10 cellular contexts compared by ENCODE assay signal in the genomic region with DNA sequence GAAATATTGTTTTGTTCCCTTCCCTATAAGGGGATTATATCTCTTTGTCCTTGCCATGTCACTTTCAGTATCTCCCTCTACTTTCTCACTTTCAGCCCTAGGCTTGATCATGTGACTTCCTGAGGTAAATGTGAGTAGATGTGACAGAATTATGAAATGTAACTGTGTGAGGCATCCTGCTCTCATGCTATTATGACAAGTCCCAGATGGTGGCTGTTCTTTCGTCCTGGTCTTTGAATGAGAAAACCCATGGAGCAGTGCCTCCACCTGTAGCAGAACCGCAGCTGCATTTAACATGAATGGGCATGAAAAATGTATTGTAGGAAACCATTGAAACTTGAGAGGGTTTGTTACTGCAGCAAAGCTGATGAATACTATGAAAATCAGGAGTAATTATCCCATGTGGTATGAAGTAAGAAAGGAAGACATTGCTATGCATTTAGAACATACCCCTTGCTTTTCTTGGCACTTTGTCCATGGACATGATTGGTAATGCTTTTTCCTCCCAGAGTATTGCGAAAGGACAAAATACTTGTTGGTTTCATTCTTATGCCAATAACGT.
DNase-seq lines count a peak whose midpoint lies in the region; ATAC-seq and TF ChIP-seq lines count a peak whose summit lies in the region.
"Had no signal": no experiment of that assay in that cellular context is flagged by ENCODE, and none has a peak within 500 bp of the region (broad histone marks: within the 10 kb centered on the region; RNA-seq: fewer than 3 reads in every experiment).

No MANE protein-coding gene starts in this region.

- peaks cover 12% of the 10 kb centered on the region for H3K4me1 Mint-ChIP-seq in HFFc6 (ENCODE audit: low read depth)
- peaks cover 15% of the 10 kb centered on the region for H3K4me1 Mint-ChIP-seq in neural progenitor cell

- no peak overlapping the region for H3K9ac ChIP-seq in neural progenitor cell
- H3K9ac ChIP-seq: BLaER1 treated with 17β-estradiol and CSF1 and Interleukin-3, amounts not matched to agents 10 nM and 100 nM had no signal

- H3K9me3 Mint-ChIP-seq in HFFc6 (peaks cover 3% of the 10 kb centered on the region; the same call in 1 of the 2 replicates), neural progenitor cell (peaks cover 6% of the 10 kb centered on the region)

- H3K27ac Mint-ChIP-seq in HFFc6 (no peak overlapping the region), neural progenitor cell (no peak overlapping the region)

- H3K9me3 ChIP-seq in neural progenitor cell (ENCODE audit: low read depth): no peaks in the 10 kb centered on the region

- no peaks in the 10 kb centered on the region for H4K20me1 ChIP-seq in neural progenitor cell (ENCODE audit: low read depth)
- H4K20me1 ChIP-seq: BLaER1 treated with 17β-estradiol and CSF1 and Interleukin-3, amounts not matched to agents 10 nM and 100 nM had no signal

- ATAC-seq in activated CD4-positive, CD25-positive, alpha-beta regulatory T cell treated with anti-CD3 and anti-CD28 coated beads, Interleukin-2, amount 50 U/mL, for 24 hours: peak; percentile 82 to 83

- H3K4me3 ChIP-seq in neural progenitor cell: no peak overlapping the region
- H3K4me3 ChIP-seq: BLaER1 treated with 17β-estradiol and CSF1 and Interleukin-3, amounts not matched to agents 10 nM and 100 nM had no signal

- no peak for TF ChIP-seq CTCF in HFFc6 (IDR thresholded peaks at IDR 0.05)
- TF ChIP-seq CTCF in neural progenitor cell (IDR thresholded peaks at IDR 0.05): no peak

- no peaks in the 10 kb centered on the region for H3K36me3 ChIP-seq in neural progenitor cell
- H3K36me3 ChIP-seq: BLaER1 treated with 17β-estradiol and CSF1 and Interleukin-3, amounts not matched to agents 10 nM and 100 nM had no signal

- H3F3A ChIP-seq in neural progenitor cell (ENCODE audit: low read depth): no peaks in the 10 kb centered on the region

- H3K4me2 ChIP-seq in neural progenitor cell: no peak overlapping the region

- DNase-seq in activated CD4-positive, CD25-positive, alpha-beta regulatory T cell (lab: John Stamatoyannopoulos, UW): no peak
- DNase-seq in HFFc6 (peak; percentile 41), NCI-H226 (peak; percentile 57), renal cortical epithelial cell (ENCODE audit: low read depth) (peak; percentile 39), globus pallidus (ENCODE audit: low spot score) (no peak), neural progenitor cell (ENCODE audit: low spot score) (no peak), NCI-H1436 (lab: John Stamatoyannopoulos, UW) (no peak)
- DNase-seq: SIG-M5 had no signal

- no peaks in the 10 kb centered on the region for H3K27me3 ChIP-seq in neural progenitor cell
- H3K27me3 ChIP-seq: BLaER1 treated with 17β-estradiol and CSF1 and Interleukin-3, amounts not matched to agents 10 nM and 100 nM had no signal

- H3K27me3 Mint-ChIP-seq in HFFc6 (ENCODE audit: insufficient read depth) (peaks cover 10% of the 10 kb centered on the region; the same call in 1 of the 2 replicates), neural progenitor cell (ENCODE audit: insufficient read depth, low read depth) (no peaks in the 10 kb centered on the region)

- H3K36me3 Mint-ChIP-seq in HFFc6 (ENCODE audit: low read depth) (no peaks in the 10 kb centered on the region), neural progenitor cell (no peaks in the 10 kb centered on the region)

- H3K79me2 ChIP-seq in neural progenitor cell (ENCODE audit: low read depth): no peaks in the 10 kb centered on the region

- H3K4me1 ChIP-seq in neural progenitor cell: no peaks in the 10 kb centered on the region

- no peak overlapping the region for H3K27ac ChIP-seq in neural progenitor cell
- H3K27ac ChIP-seq: BLaER1 treated with 17β-estradiol and CSF1 and Interleukin-3, amounts not matched to agents 10 nM and 100 nM had no signal

- no peak overlapping the region for H3K4me3 Mint-ChIP-seq in HFFc6
- no peak overlapping the region for H3K4me3 Mint-ChIP-seq in neural progenitor cell

- H2AFZ ChIP-seq in neural progenitor cell (replicated peaks): no peak overlapping the region

Comparison
In these comparisons a context has a peak if more than half of its experiments do, and no peak if none do; other contexts are left out.
1. DNase-seq: peak in HFFc6 (single experiment), NCI-H226 (single experiment) and renal cortical epithelial cell (single experiment); none in activated CD4-positive, CD25-positive, alpha-beta regulatory T cell (0 of 4), globus pallidus (single experiment), neural progenitor cell (single experiment) and NCI-H1436 (single experiment).